In the genomic region with DNA sequence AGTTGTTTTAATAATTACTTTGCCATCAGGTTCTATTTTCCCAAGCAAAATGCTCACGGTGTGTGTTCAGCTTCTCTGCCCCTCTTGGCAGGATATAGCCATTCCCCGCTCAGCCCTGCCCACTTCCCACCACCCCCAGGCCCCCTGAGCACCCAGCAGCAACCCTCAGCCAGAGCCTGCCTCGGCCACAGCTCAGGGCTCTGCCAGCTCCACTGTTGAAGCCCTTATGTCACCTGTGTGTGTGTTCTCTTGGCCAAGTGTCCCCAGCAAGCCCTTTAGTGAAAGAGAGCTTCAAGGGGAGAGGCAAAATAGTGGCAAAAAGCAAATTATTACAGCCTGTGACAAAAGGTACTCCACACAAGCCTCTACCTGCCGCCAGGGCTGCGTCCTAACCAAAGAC, we compare ENCODE assay signal across 12 cellular contexts.
DNase-seq lines count a peak whose midpoint lies in the region; ATAC-seq and TF ChIP-seq lines count a peak whose summit lies in the region.
"Had no signal": no experiment of that assay in that cellular context is flagged by ENCODE, and none has a peak within 500 bp of the region (broad histone marks: within the 10 kb centered on the region; RNA-seq: fewer than 3 reads in every experiment).

No MANE protein-coding gene starts in this region.

- H3K9me2 ChIP-seq in OCI-LY1 (ENCODE audit: low read depth, low read length), result no peaks in the 10 kb centered on the region

- peak overlapping the region; percentile 41; the same call in 1 of the 2 replicates for H3K9ac ChIP-seq in BLaER1
- peak overlapping the region; percentile 33; the same call in 1 of the 2 replicates for H3K9ac ChIP-seq in OCI-LY1 (ENCODE audit: low read length)
- no peak overlapping the region for H3K9ac ChIP-seq in neuronal stem cell (ENCODE audit: low read depth, low read length, poor library complexity)
- H3K9ac ChIP-seq: KMS-11 had no signal

- H3K4me1 ChIP-seq in BLaER1, result peaks cover 77% of the 10 kb centered on the region
- peaks cover 56% of the 10 kb centered on the region for H3K4me1 ChIP-seq in OCI-LY1 (ENCODE audit: insufficient read depth, low read length, severe bottlenecking)
- H3K4me1 ChIP-seq in neuronal stem cell (ENCODE audit: control insufficient read depth in 2 of 2, insufficient read depth in 1 of 2, low read depth in 1 of 2, low read length in 2 of 2), result peaks cover 0 to 11% of the 10 kb centered on the region in 2 donors
- H3K4me1 ChIP-seq in mucosa of descending colon (ENCODE audit: low read depth), result no peaks in the 10 kb centered on the region

- peak overlapping the region; percentile 5 for H3K23ac ChIP-seq in neuronal stem cell (ENCODE audit: low read depth, low read length, poor library complexity)

- no peak overlapping the region for H2AK5ac ChIP-seq in neuronal stem cell (ENCODE audit: low read depth, low read length)

- H3K14ac ChIP-seq in neuronal stem cell (ENCODE audit: low read length), result no peak overlapping the region

- H3F3A ChIP-seq in OCI-LY1 (ENCODE audit: insufficient read depth, low read length), result no peaks in the 10 kb centered on the region; the same call in 1 of the 2 replicates

- H3K4me3 ChIP-seq in BLaER1 (no peak overlapping the region), OCI-LY1 (ENCODE audit: low read depth, low read length, poor library complexity, severe bottlenecking) (no peak overlapping the region), neuronal stem cell (ENCODE audit: low read length in 2 of 2) (no peak overlapping the region), mucosa of descending colon (no peak overlapping the region)
- H3K4me3 ChIP-seq: GM23338 had no signal

- H2AFZ ChIP-seq in OCI-LY1 (ENCODE audit: low read length) (no peak overlapping the region), neuronal stem cell (ENCODE audit: low read length) (no peak overlapping the region)
- H2AFZ ChIP-seq: GM23338 had no signal

- peak overlapping the region; percentile 24 for H3K4ac ChIP-seq in neuronal stem cell (ENCODE audit: low read length)

- H2BK5ac ChIP-seq in neuronal stem cell (ENCODE audit: low read length), result no peak overlapping the region

- H3K27ac ChIP-seq in BLaER1, result peak overlapping the region; percentile 62; the same call in 1 of the 2 replicates
- peak overlapping the region; percentile 14; the same call in 1 of the 2 replicates for H3K27ac ChIP-seq in C4-2B
- peak overlapping the region; percentile 94 for H3K27ac ChIP-seq in OCI-LY1 (ENCODE audit: low read depth, low read length, poor library complexity, severe bottlenecking)
- no peak overlapping the region for H3K27ac ChIP-seq in neuronal stem cell (replicated peaks; ENCODE audit: low read length)
- H3K27ac ChIP-seq: KMS-11 had no signal

- DNase-seq in neuronal stem cell (ENCODE audit: low spot score) (no peak), SKM-1 (lab: John Stamatoyannopoulos, UW; ENCODE audit: unreplicated experiment) (no peak), mucosa of descending colon (no peak)
- DNase-seq: Caco-2; CD8-positive, alpha-beta memory T cell; H9 had no signal

- H4K20me1 ChIP-seq in BLaER1 (no peaks in the 10 kb centered on the region), OCI-LY1 (ENCODE audit: insufficient read depth, low read length) (no peaks in the 10 kb centered on the region)

- peaks cover 24% of the 10 kb centered on the region for H3K9me3 ChIP-seq in BLaER1
- H3K9me3 ChIP-seq in OCI-LY1 (ENCODE audit: low read length), result no peaks in the 10 kb centered on the region
- H3K9me3 ChIP-seq in neuronal stem cell (replicated peaks in 1 of 2; ENCODE audit: control insufficient read depth in 2 of 2, insufficient read depth in 1 of 2, low read depth in 1 of 2, low read length in 2 of 2), result no peaks in the 10 kb centered on the region
- H3K9me3 ChIP-seq in mucosa of descending colon, result no peaks in the 10 kb centered on the region

- H3K4me2 ChIP-seq in BLaER1 (peak overlapping the region; percentile 81), OCI-LY1 (ENCODE audit: low read length) (peak overlapping the region; percentile 12; the same call in 1 of the 2 replicates), neuronal stem cell (ENCODE audit: insufficient read depth, low read length, poor library complexity, severe bottlenecking) (no peak overlapping the region)
- H3K4me2 ChIP-seq: GM23338, KMS-11 had no signal

- no CpG with 5 or more reads among the region's 5 CpGs for WGBS in neuronal stem cell (ENCODE audit: extremely low coverage in 2 of 2, insufficient read length in 2 of 2, insufficient replicate concordance in 1 of 2), 2 donors

- H2BK12ac ChIP-seq in neuronal stem cell (ENCODE audit: low read length), result no peak overlapping the region

- H3K36me3 ChIP-seq in BLaER1 (no peaks in the 10 kb centered on the region), OCI-LY1 (ENCODE audit: insufficient read depth, low read length) (no peaks in the 10 kb centered on the region; the same call in 1 of the 2 replicates), neuronal stem cell (replicated peaks in 1 of 2; ENCODE audit: control insufficient read depth in 2 of 2, insufficient read depth in 2 of 2, low read length in 2 of 2) (peaks cover 0 to 2% of the 10 kb centered on the region in 2 donors), mucosa of descending colon (ENCODE audit: low read depth) (no peaks in the 10 kb centered on the region)

- peak overlapping the region; percentile 21 for H3K18ac ChIP-seq in neuronal stem cell (ENCODE audit: low read length)

- no peak for ATAC-seq in GM18873 (IDR thresholded peaks at IDR 0.05; ENCODE audit: low FRiP score, unreplicated experiment)
- ATAC-seq in mucosa of descending colon, result no peak
- ATAC-seq: GM23338 had no signal

- H4K91ac ChIP-seq in neuronal stem cell (ENCODE audit: low read depth, low read length, poor library complexity), result no peak overlapping the region

- intact Hi-C loops in mucosa of descending colon (cut with DNase I, micrococcal nuclease), result no loop called here

- TF ChIP-seq CTCF in C4-2B (conservative IDR thresholded peaks at IDR 0.05) (no peak), OCI-LY1 (IDR thresholded peaks at IDR 0.05; ENCODE audit: low read length) (no peak), mucosa of descending colon (IDR thresholded peaks at IDR 0.05) (no peak)

- no peaks in the 10 kb centered on the region for H3K79me2 ChIP-seq in OCI-LY1 (ENCODE audit: insufficient read depth, low read length)

- no peaks in the 10 kb centered on the region for H3K79me1 ChIP-seq in neuronal stem cell (ENCODE audit: low read depth, low read length)

- H3K27me3 ChIP-seq in BLaER1, result no peaks in the 10 kb centered on the region
- no peaks in the 10 kb centered on the region for H3K27me3 ChIP-seq in OCI-LY1 (ENCODE audit: insufficient read depth, low read length)
- peaks cover 0 to 2% (median 0%) of the 10 kb centered on the region in 3 experiments for H3K27me3 ChIP-seq in neuronal stem cell (ENCODE audit: control insufficient read depth in 3 of 3, insufficient read depth in 3 of 3, low read depth in 1 of 3, low read length in 3 of 3)

- H2BK15ac ChIP-seq in neuronal stem cell (ENCODE audit: low read length), result peak overlapping the region; percentile 23

- no peak overlapping the region for H4K8ac ChIP-seq in neuronal stem cell (ENCODE audit: low read depth, low read length)

- no peak overlapping the region for H2BK120ac ChIP-seq in neuronal stem cell (ENCODE audit: low read depth, low read length)
